ENCODE assay signal across 1 cellular context in genomic region chr6:37555040-37555781, GRCh38.
TF ChIP-seq lines count a peak whose summit lies in the region.

No MANE protein-coding gene starts in this region.

TF ChIP-seq in GM12878, 131 proteins besides CTCF, POLR2A, EP300 and RAD21 (continued from another document):
- no peak for TF ChIP-seq IRF5 (IDR thresholded peaks at IDR 0.05; ENCODE audit: borderline replicate concordance)
- peak; percentile 66; the same call in 1 of the 2 replicates for TF ChIP-seq BACH1 (IDR thresholded peaks at IDR 0.05; ENCODE audit: borderline replicate concordance)
- no peak for TF ChIP-seq NBN (IDR thresholded peaks at IDR 0.05)
- TF ChIP-seq NRF1 (conservative IDR thresholded peaks at IDR 0.05; ENCODE audit: low read depth, low read length), result no peak
